Comparison of ENCODE assay signal across 7 cellular contexts in the genomic region with DNA sequence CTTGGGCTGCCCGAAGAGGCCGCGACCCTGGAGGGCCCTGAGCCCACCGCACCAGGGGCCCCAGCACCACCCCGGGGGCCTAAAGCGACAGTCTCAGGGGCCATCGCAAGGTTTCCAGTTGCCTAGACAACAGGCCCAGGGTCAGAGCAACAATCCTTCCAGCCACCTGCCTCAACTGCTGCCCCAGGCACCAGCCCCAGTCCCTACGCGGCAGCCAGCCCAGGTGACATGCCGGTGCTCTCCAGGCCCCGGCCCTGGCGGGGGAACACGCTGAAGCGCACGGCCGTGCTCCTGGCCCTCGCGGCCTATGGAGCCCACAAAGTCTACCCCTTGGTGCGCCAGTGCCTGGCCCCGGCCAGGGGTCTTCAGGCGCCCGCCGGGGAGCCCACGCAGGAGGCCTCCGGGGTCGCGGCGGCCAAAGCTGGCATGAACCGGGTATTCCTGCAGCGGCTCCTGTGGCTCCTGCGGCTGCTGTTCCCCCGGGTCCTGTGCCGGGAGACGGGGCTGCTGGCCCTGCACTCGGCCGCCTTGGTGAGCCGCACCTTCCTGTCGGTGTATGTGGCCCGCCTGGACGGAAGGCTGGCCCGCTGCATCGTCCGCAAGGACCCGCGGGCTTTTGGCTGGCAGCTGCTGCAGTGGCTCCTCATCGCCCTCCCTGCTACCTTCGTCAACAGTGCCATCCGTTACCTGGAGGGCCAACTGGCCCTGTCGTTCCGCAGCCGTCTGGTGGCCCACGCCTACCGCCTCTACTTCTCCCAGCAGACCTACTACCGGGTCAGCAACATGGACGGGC. TPM values are rescaled to one million over a fixed set of nuclear protein-coding genes. Genes with fewer than 3 reads are reported as not detected.
A peak's percentile ranks its signal among the peaks of the same experiment; 100 is the strongest.
DNase-seq lines count a peak whose midpoint lies in the region; ATAC-seq and TF ChIP-seq lines count a peak whose summit lies in the region.

No MANE protein-coding gene starts in this region.

- intact Hi-C loops in ascending aorta (cut with DNase I) (no loop called here), vagina (cut with DNase I) (no loop called here), lower leg skin (cut with DNase I; ENCODE audit: low total_unique reads) (no loop called here)

- no peak for DNase-seq in ascending aorta (ENCODE audit: low spot score in 2 of 2)
- no peak for DNase-seq in lung (ENCODE audit: low spot score)
- DNase-seq in vagina (ENCODE audit: extremely low spot score in 2 of 2) = no peak
- DNase-seq in lower leg skin (ENCODE audit: low spot score in 2 of 2) = no peak

- TF ChIP-seq POLR2A in vagina (IDR thresholded peaks at IDR 0.05) (no peak), lower leg skin (IDR thresholded peaks at IDR 0.05) (no peak)

- peak overlapping the region; percentile 88 to 89 for H3K27ac ChIP-seq in ascending aorta
- peak overlapping the region; percentile 82 to 94 for H3K27ac ChIP-seq in lung (ENCODE audit: low read depth in 1 of 2, low read length in 1 of 2)
- H3K27ac ChIP-seq in vagina = peak overlapping the region; percentile 79

- ATAC-seq in HG03175 (IDR thresholded peaks at IDR 0.05; ENCODE audit: unreplicated experiment) (peak; percentile 11), lung (ENCODE audit: insufficient read depth, low FRiP score) (no peak), GM21576 (IDR thresholded peaks at IDR 0.05; ENCODE audit: unreplicated experiment) (no peak)

- TF ChIP-seq CTCF in GM12875 (IDR thresholded peaks at IDR 0.05; ENCODE audit: borderline replicate concordance, insufficient read depth, low read depth, low read length) (no peak), ascending aorta (IDR thresholded peaks at IDR 0.05) (no peak), lung (IDR thresholded peaks at IDR 0.05; ENCODE audit: control extremely low read depth, extremely low read depth) (no peak), vagina (IDR thresholded peaks at IDR 0.05) (no peak), lower leg skin (IDR thresholded peaks at IDR 0.05) (no peak)

- H3K36me3 ChIP-seq in ascending aorta (peaks cover 6 to 9% of the 10 kb centered on the region in 2 donors), lung (ENCODE audit: control insufficient read depth in 2 of 2, insufficient read depth in 2 of 2, low read length in 2 of 2) (peaks cover 0 to 3% of the 10 kb centered on the region in 2 donors), vagina (peaks cover 0 to 7% of the 10 kb centered on the region in 2 donors)

- peaks cover 8 to 26% of the 10 kb centered on the region in 2 donors for H3K4me1 ChIP-seq in ascending aorta
- H3K4me1 ChIP-seq in lung (ENCODE audit: control insufficient read depth in 2 of 2, insufficient read depth in 2 of 2, low read length in 2 of 2) = peaks cover 9 to 15% of the 10 kb centered on the region in 2 donors
- H3K4me1 ChIP-seq in vagina = peaks cover 52% of the 10 kb centered on the region

- H3K4me3 ChIP-seq in GM12875 (ENCODE audit: low read depth, low read length) (peak overlapping the region; percentile 52), ascending aorta (peak overlapping the region; percentile 62 to 69), lung (peak overlapping the region; percentile 10), vagina (peak overlapping the region; percentile 59 to 63), lower leg skin (ENCODE audit: low read depth, poor library complexity, severe bottlenecking) (no peak overlapping the region)

- 71 to 78% methylated on average over 38 to 55 of the region's 55 CpGs for WGBS in lung, 2 donors
- WGBS in lower leg skin, 2 donors = 76 to 80% methylated on average over 5 to 49 of the region's 55 CpGs

- no peaks in the 10 kb centered on the region for H3K9me3 ChIP-seq in ascending aorta
- H3K9me3 ChIP-seq in lung (ENCODE audit: control insufficient read depth in 2 of 2, insufficient read depth in 1 of 2, low read length in 1 of 2) = peaks cover 0 to 17% of the 10 kb centered on the region in 2 donors
- H3K9me3 ChIP-seq in vagina = no peaks in the 10 kb centered on the region

- no peaks in the 10 kb centered on the region for H3K27me3 ChIP-seq in ascending aorta
- no peaks in the 10 kb centered on the region for H3K27me3 ChIP-seq in lung (ENCODE audit: control insufficient read depth, insufficient read depth)
- H3K27me3 ChIP-seq in vagina = no peaks in the 10 kb centered on the region

RNA-seq across cellular contexts. Expression of gene ABCD1, which starts 0.6 kb away (rescaled TPM):
- total RNA-seq in ascending aorta = 14.7 TPM
- 10 to 100 TPM in 1 of 2 donors, 1 to 10 TPM in 1; 5.7 to 19.7 TPM for total RNA-seq in lung
- 10 to 100 TPM in 1 of 2 donors, 1 to 10 TPM in 1; 7.9 to 12.7 TPM for polyA plus RNA-seq in lung
- 11.0 TPM for total RNA-seq in vagina
- 1 to 10 TPM; 5.0 to 9.3 (median 7.4) TPM for total RNA-seq in lower leg skin

RNA-seq across cellular contexts. Expression of gene BCAP31, which starts 1.0 kb away (rescaled TPM):
- total RNA-seq in ascending aorta (63.0 TPM), lung (100 to 1,000 TPM in 1 of 2 donors, 10 to 100 TPM in 1; 76.8 to 233 TPM), vagina (126 TPM), lower leg skin (100 to 1,000 TPM; 139 to 210 (median 169) TPM)
- 100 to 1,000 TPM; 180 to 283 TPM for polyA plus RNA-seq in lung

RNA-seq across cellular contexts. Expression of gene SLC6A8, which starts 37.5 kb away (rescaled TPM):
- total RNA-seq in ascending aorta = 44.2 TPM
- total RNA-seq in lung = 10 to 100 TPM in 1 of 2 donors, 1 to 10 TPM in 1; 9.6 to 21.5 TPM
- 10 to 100 TPM in 1 of 2 donors, 1 to 10 TPM in 1; 5.3 to 10.2 TPM for polyA plus RNA-seq in lung
- total RNA-seq in vagina = 29.2 TPM
- 10 to 100 TPM; 26.5 to 43.5 (median 34.5) TPM for total RNA-seq in lower leg skin

RNA-seq across cellular contexts. Expression of gene PLXNB3, which starts 38.8 kb away (rescaled TPM):
- total RNA-seq in ascending aorta (99.1 TPM), lung (1 to 10 TPM; 1.0 to 2.6 TPM), vagina (36.1 TPM), lower leg skin (10 to 100 TPM; 10.9 to 21.9 (median 12.3) TPM)
- polyA plus RNA-seq in lung = 1 to 10 TPM; 1.2 to 1.7 TPM

RNA-seq across cellular contexts. Expression of gene PNCK, which starts 51.6 kb away (rescaled TPM):
- 1.4 TPM for total RNA-seq in ascending aorta
- under 1 TPM; 0.67 to 0.77 TPM for total RNA-seq in lung
- under 1 TPM; 0.44 to 0.67 TPM for polyA plus RNA-seq in lung
- total RNA-seq in vagina = 9.3 TPM
- total RNA-seq in lower leg skin = 1 to 10 TPM in 3 of 4 donors, under 1 TPM in 1; 0.76 to 6.7 (median 2.1) TPM
